ENCODE assay signal across 13 cellular contexts in genomic region chr2:112021781-112022231, GRCh38. TPM values are rescaled to one million over a fixed set of nuclear protein-coding genes. Genes with fewer than 3 reads are reported as not detected.
DNase-seq lines count a peak whose midpoint lies in the region; ATAC-seq, FAIRE-seq and TF ChIP-seq lines count a peak whose summit lies in the region.
"Had no signal": no experiment of that assay in that cellular context is flagged by ENCODE, and none has a peak within 500 bp of the region (broad histone marks: within the 10 kb centered on the region; RNA-seq: fewer than 3 reads in every experiment).

No MANE protein-coding gene starts in this region.

- ATAC-seq in HG03520 (IDR thresholded peaks at IDR 0.05; ENCODE audit: unreplicated experiment), result no peak
- no peak for ATAC-seq in Right ventricle myocardium superior (ENCODE audit: poor library complexity)
- ATAC-seq: body of pancreas had no signal

- no peaks in the 10 kb centered on the region for H3K27me3 ChIP-seq in adrenal gland
- H3K27me3 ChIP-seq: body of pancreas had no signal

- no peak overlapping the region for H3K27ac Mint-ChIP-seq in activated naive CD4-positive, alpha-beta T cell treated with anti-CD3 and anti-CD28 coated beads, Interleukin-2, amount 10 ng/mL, durations not matched to agents 7 days and 5 days
- H3K27ac Mint-ChIP-seq: activated B cell treated with CpG ODN at 0.5 μM for 24 hours had no signal

- 49 to 62% (median 57%) methylated on average over 8 of the region's 8 CpGs for WGBS in adrenal gland, 4 donors

- H3K4me1 ChIP-seq in adrenal gland (replicated peaks in 1 of 2), result peaks cover 0 to 29% of the 10 kb centered on the region in 2 donors
- H3K4me1 ChIP-seq: body of pancreas had no signal

- peaks cover 0 to 50% of the 10 kb centered on the region in 2 donors for H3K36me3 ChIP-seq in adrenal gland (replicated peaks in 1 of 2)

- DNase-seq in Caki2 (ENCODE audit: low read depth) (peak; percentile 47), HTR-8/SVneo (ENCODE audit: insufficient read length, low spot score) (peak; percentile 42), adrenal gland (peak in 1 of 7 donors; percentile 21), iris pigment epithelial cell (ENCODE audit: low read depth) (peak; percentile 35), Right ventricle myocardium superior (no peak), DMS153 (lab: John Stamatoyannopoulos, UW) (no peak)
- no peak for DNase-seq in activated naive CD4-positive, alpha-beta T cell treated with anti-CD3 and anti-CD28 coated beads, Interleukin-2, amount 10 ng/mL, durations not matched to agents 7 days and 5 days
- DNase-seq: activated B cell treated with CpG ODN at 0.5 μM for 24 hours; activated gamma-delta T cell; body of pancreas; effector CD4-positive, alpha-beta T cell; substantia nigra had no signal

- FAIRE-seq in HTR-8/SVneo (lab: Jason Lieb, UNC), result no peak

- peak overlapping the region in 3 of 5 donors; percentile 6 to 60 (median 53) for H3K27ac ChIP-seq in adrenal gland
- H3K27ac ChIP-seq: body of pancreas had no signal

- in situ Hi-C loops in Caki2 (cut with HindIII; ENCODE audit: low pct_unique_long_range_greater_than_20kb, low sequenced_read_pairs), result no loop called here

- H3K4me1 Mint-ChIP-seq in activated naive CD4-positive, alpha-beta T cell treated with anti-CD3 and anti-CD28 coated beads, Interleukin-2, amount 10 ng/mL, durations not matched to agents 7 days and 5 days, result no peaks in the 10 kb centered on the region
- H3K4me1 Mint-ChIP-seq: activated B cell treated with CpG ODN at 0.5 μM for 24 hours had no signal

- no peaks in the 10 kb centered on the region for H3K36me3 Mint-ChIP-seq in activated naive CD4-positive, alpha-beta T cell treated with anti-CD3 and anti-CD28 coated beads, Interleukin-2, amount 10 ng/mL, durations not matched to agents 7 days and 5 days

- no peak for TF ChIP-seq POLR2A in adrenal gland (IDR thresholded peaks at IDR 0.05)

- no peaks in the 10 kb centered on the region for H3K9me3 Mint-ChIP-seq in activated naive CD4-positive, alpha-beta T cell treated with anti-CD3 and anti-CD28 coated beads, Interleukin-2, amount 10 ng/mL, durations not matched to agents 7 days and 5 days
- H3K9me3 Mint-ChIP-seq: activated B cell treated with CpG ODN at 0.5 μM for 24 hours had no signal

- TF ChIP-seq CTCF in adrenal gland (IDR thresholded peaks at IDR 0.05), result no peak

- H3K4me3 Mint-ChIP-seq in activated naive CD4-positive, alpha-beta T cell treated with anti-CD3 and anti-CD28 coated beads, Interleukin-2, amount 10 ng/mL, durations not matched to agents 7 days and 5 days, result no peak overlapping the region
- H3K4me3 Mint-ChIP-seq: activated B cell treated with CpG ODN at 0.5 μM for 24 hours had no signal

- intact Hi-C loops in adrenal gland (cut with DNase I) (loop anchor here in 1 of 2 donors (10.0 kb wide), 1 partner anchor 117 kb away; no protein-coding TSS in a partner anchor), Right ventricle myocardium superior (cut with DNase I) (no loop called here)

- H3K27me3 Mint-ChIP-seq in activated naive CD4-positive, alpha-beta T cell treated with anti-CD3 and anti-CD28 coated beads, Interleukin-2, amount 10 ng/mL, durations not matched to agents 7 days and 5 days, result peaks cover 25% of the 10 kb centered on the region

- CTCF ChIA-PET in activated naive CD4-positive, alpha-beta T cell treated with anti-CD3 and anti-CD28 coated beads, Interleukin-2, amount 10 ng/mL, durations not matched to agents 7 days and 5 days (lab: Charles Lee), result no interaction called here

- H3K4me3 ChIP-seq in adrenal gland, result no peak overlapping the region
- H3K4me3 ChIP-seq: body of pancreas had no signal

- no peaks in the 10 kb centered on the region for H3K9me3 ChIP-seq in adrenal gland (replicated peaks in 1 of 3)
- H3K9me3 ChIP-seq: body of pancreas had no signal

RNA-seq across cellular contexts. Expression of gene TMEM87B, which starts 33.3 kb away (rescaled TPM):
- 18.1 and 20.7 TPM in 2 replicates for total RNA-seq in Caki2 (2014; rRNA removed; shearing (Covaris generic); ENCODE audit: low replicate concordance)
- total RNA-seq in adrenal gland (10 to 100 TPM; 21.5 to 37.5 (median 33.3) TPM), Right ventricle myocardium superior (6.0 TPM)
- 10 to 100 TPM in 2 of 3 donors, 1 to 10 TPM in 1; 8.9 to 28.3 (median 13.5) TPM for polyA plus RNA-seq in adrenal gland

Comparison
In these comparisons a context has a peak if more than half of its experiments do, and no peak if none do; other contexts are left out.
1. DNase-seq: peak in Caki2 (single experiment), HTR-8/SVneo (single experiment) and iris pigment epithelial cell (single experiment); none in activated naive CD4-positive, alpha-beta T cell treated with anti-CD3 and anti-CD28 coated beads, Interleukin-2, amount 10 ng/mL, durations not matched to agents 7 days and 5 days (single experiment), Right ventricle myocardium superior (single experiment) and DMS153 (single experiment).